ENCODE assay signal across 1 cellular context in genomic region chr1:155135416-155136197, GRCh38.
TF ChIP-seq lines count a peak whose summit lies in the region.

SLC50A1 (plus strand) TSS chr1:155135852; CDS start chr1:155135912, 60 bp downstream.

TF ChIP-seq in HepG2, 621 proteins besides CTCF, POLR2A, EP300 and RAD21 (continued from another document and continues in another):
- peak; percentile 85 for TF ChIP-seq ZNF687 (CRISPR knock-in tag; IDR thresholded peaks at IDR 0.05)
- no peak for TF ChIP-seq NR2F2 (IDR thresholded peaks at IDR 0.05; ENCODE audit: borderline replicate concordance, low read depth)
- TF ChIP-seq FOXO1 (CRISPR knock-in tag; IDR thresholded peaks at IDR 0.05): peak; percentile 22; the same call in 1 of the 2 replicates
- TF ChIP-seq HDAC6 (IDR thresholded peaks at IDR 0.05; ENCODE audit: low read depth, low read length): no peak
- no peak for TF ChIP-seq WIZ (CRISPR knock-in tag; IDR thresholded peaks at IDR 0.05)
- 0 out of 2 replicates have a peak, but pooled peaks have one; percentile 90 for TF ChIP-seq ZNF224 (CRISPR knock-in tag; IDR thresholded peaks at IDR 0.05)
- no peak for TF ChIP-seq ZNF234 (CRISPR knock-in tag; conservative IDR thresholded peaks at IDR 0.05)
- peak in 1 of 2 experiments; percentile 6; a peak in 1 of 4 replicates for TF ChIP-seq REST (IDR thresholded peaks at IDR 0.05; ENCODE audit: borderline replicate concordance in 1 of 2, low read depth in 1 of 2, low read length in 2 of 2)
- 0 out of 2 replicates have a peak, but pooled peaks have one; percentile 32 for TF ChIP-seq UBTF (CRISPR knock-in tag; IDR thresholded peaks at IDR 0.05)
- no peak; the same call in 1 of the 2 replicates for TF ChIP-seq RFXAP (CRISPR knock-in tag; IDR thresholded peaks at IDR 0.05; ENCODE audit: borderline replicate concordance)
- TF ChIP-seq TBX3 (IDR thresholded peaks at IDR 0.05; ENCODE audit: borderline replicate concordance): no peak
- peak; percentile 34; the same call in 1 of the 2 replicates for TF ChIP-seq TFDP1 (CRISPR knock-in tag; IDR thresholded peaks at IDR 0.05; ENCODE audit: borderline replicate concordance)
- no peak for TF ChIP-seq ZNF562 (CRISPR knock-in tag; IDR thresholded peaks at IDR 0.05; ENCODE audit: borderline replicate concordance)
- TF ChIP-seq PHF21A (CRISPR knock-in tag; IDR thresholded peaks at IDR 0.05): peak; percentile 51; the same call in 1 of the 2 replicates
- TF ChIP-seq HHEX (CRISPR knock-in tag; IDR thresholded peaks at IDR 0.05): no peak
- TF ChIP-seq BRD4 (CRISPR knock-in tag; IDR thresholded peaks at IDR 0.05): no peak
- TF ChIP-seq ZNF367 (CRISPR knock-in tag; IDR thresholded peaks at IDR 0.05; ENCODE audit: borderline replicate concordance): no peak
- TF ChIP-seq ZNF546 (CRISPR knock-in tag; conservative IDR thresholded peaks at IDR 0.05): no peak
- TF ChIP-seq PPARG (CRISPR knock-in tag; conservative IDR thresholded peaks at IDR 0.05): 0 out of 2 replicates have a peak, but pooled peaks have one; percentile 24
- no peak for TF ChIP-seq MAF1 (CRISPR knock-in tag; IDR thresholded peaks at IDR 0.05; ENCODE audit: borderline replicate concordance)
- no peak; the same call in 1 of the 2 replicates for TF ChIP-seq RNF2 (conservative IDR thresholded peaks at IDR 0.05; ENCODE audit: low read depth)
- peak; percentile 69; the same call in 1 of the 2 replicates for TF ChIP-seq ARID4A (CRISPR knock-in tag; IDR thresholded peaks at IDR 0.05; ENCODE audit: borderline replicate concordance)
- TF ChIP-seq HOXA3 (CRISPR knock-in tag; IDR thresholded peaks at IDR 0.05): peak; percentile 57
- peak; percentile 46; the same call in 1 of the 2 replicates for TF ChIP-seq ZNF777 (CRISPR knock-in tag; IDR thresholded peaks at IDR 0.05)
- TF ChIP-seq PATZ1 (CRISPR knock-in tag; IDR thresholded peaks at IDR 0.05): no peak; the same call in 1 of the 2 replicates
- no peak for TF ChIP-seq BCLAF1 (IDR thresholded peaks at IDR 0.05)
- no peak for TF ChIP-seq ZXDC (CRISPR knock-in tag; IDR thresholded peaks at IDR 0.05)
